24 cellular contexts compared by ENCODE assay signal in genomic region chr6:766625-767024, GRCh38.
DNase-seq lines count a peak whose midpoint lies in the region; ATAC-seq and TF ChIP-seq lines count a peak whose summit lies in the region.
"Had no signal": no experiment of that assay in that cellular context is flagged by ENCODE, and none has a peak within 500 bp of the region (broad histone marks: within the 10 kb centered on the region; RNA-seq: fewer than 3 reads in every experiment).

No MANE protein-coding gene starts in this region.

- ATAC-seq in GM18520 (IDR thresholded peaks at IDR 0.05; ENCODE audit: unreplicated experiment) (peak; percentile 41), natural killer cell (no peak)
- ATAC-seq: activated CD8-positive, alpha-beta T cell treated with anti-CD3 and anti-CD28 coated beads for 36 hours; sciatic nerve had no signal

- H3K36me3 Mint-ChIP-seq in natural killer cell = no peaks in the 10 kb centered on the region
- H3K36me3 Mint-ChIP-seq: brain, mesothelial cell of epicardium had no signal

- no peaks in the 10 kb centered on the region for H3K4me1 Mint-ChIP-seq in natural killer cell
- H3K4me1 Mint-ChIP-seq: brain, mesothelial cell of epicardium, nephron progenitor cell had no signal

- TF ChIP-seq CTCF in AG04450 (IDR thresholded peaks at IDR 0.05; ENCODE audit: low read depth, low read length) (no peak), lower leg skin (IDR thresholded peaks at IDR 0.05) (no peak), natural killer cell (IDR thresholded peaks at IDR 0.05) (no peak)

- intact Hi-C loops in lower leg skin (cut with DNase I; ENCODE audit: low total_unique reads) = no loop called here
- intact Hi-C loops in natural killer cell (cut with micrococcal nuclease) = no loop called here

- WGBS in lower leg skin, 2 donors = 46 to 52% methylated on average over 5 of the region's 5 CpGs

- no peak for DNase-seq in AG04450 (ENCODE audit: low read depth, low spot score)
- DNase-seq in RPMI7951 (ENCODE audit: low read depth) = peak; percentile 12
- DNase-seq in left kidney (ENCODE audit: low read depth, low spot score) = peak; percentile 57
- DNase-seq in islet precursor cell = no peak
- no peak for DNase-seq in lower leg skin (ENCODE audit: low spot score in 2 of 2)
- DNase-seq in NCI-H1105 treated with DMSO at 0.1 percent for 48 hours (lab: John Stamatoyannopoulos, UW) = no peak
- DNase-seq in natural killer cell = no peak
- DNase-seq: activated CD8-positive, alpha-beta T cell treated with anti-CD3 and anti-CD28 coated beads for 36 hours; activated gamma-delta T cell treated with Interleukin-2 at 50 U/mL for 16 hours; erythroblast; glutamatergic neuron; GOT3; IMR-90; NCI-H1436; NCI-H510A; nephron progenitor cell; stimulated activated CD8-positive, alpha-beta memory T cell treated with anti-CD3 and anti-CD28 coated beads, Interleukin-4, amount 100 ng/mL, for 48 hours; T1000; transverse colon had no signal

- H3K27me3 Mint-ChIP-seq in natural killer cell (ENCODE audit: low read depth in 2 of 2) = peaks cover 22 to 25% of the 10 kb centered on the region in 2 donors

- peaks cover 0 to 1% of the 10 kb centered on the region in 2 donors for H3K9me3 Mint-ChIP-seq in natural killer cell

- CTCF ChIA-PET in AG04450 (lab: Charles Lee) = interaction anchor here (1.3 kb wide), 1 partner anchor 45 kb away, joined by 5 read pairs; no protein-coding TSS in a partner anchor

- H3K4me3 Mint-ChIP-seq in natural killer cell = no peak overlapping the region
- H3K4me3 Mint-ChIP-seq: activated CD8-positive, alpha-beta T cell treated with anti-CD3 and anti-CD28 coated beads for 36 hours; brain; mesothelial cell of epicardium; nephron progenitor cell had no signal

- H3K27ac ChIP-seq in AG04450 (ENCODE audit: low read depth, low read length) = no peak overlapping the region
- H3K27ac ChIP-seq: parathyroid adenoma had no signal

- no peaks in the 10 kb centered on the region for H3K9me3 ChIP-seq in AG04450 (ENCODE audit: control insufficient read depth, insufficient read depth, low read length)
- H3K9me3 ChIP-seq: transverse colon had no signal

- H3K27me3 ChIP-seq in AG04450 (ENCODE audit: control insufficient read depth, insufficient read depth, low read length) = peaks cover 7% of the 10 kb centered on the region

- H3K4me3 ChIP-seq in AG04450 (ENCODE audit: low read depth, low read length) (peak overlapping the region; percentile 33), lower leg skin (ENCODE audit: low read depth, poor library complexity, severe bottlenecking) (no peak overlapping the region)
- H3K4me3 ChIP-seq: transverse colon had no signal

- TF ChIP-seq POLR2A in lower leg skin (IDR thresholded peaks at IDR 0.05) = no peak

- H3K27ac Mint-ChIP-seq in natural killer cell = no peak overlapping the region
- H3K27ac Mint-ChIP-seq: activated CD8-positive, alpha-beta T cell treated with anti-CD3 and anti-CD28 coated beads for 36 hours; brain; mesothelial cell of epicardium; nephron progenitor cell had no signal

- POLR2A ChIA-PET in AG04450 (lab: Yijun Ruan, JAX) = interaction anchor here (0.5 kb wide), 1 partner anchor 319 kb away, joined by 3 read pairs; no protein-coding TSS in a partner anchor

Comparison
In these comparisons a context has a peak if more than half of its experiments do, and no peak if none do; other contexts are left out.
1. DNase-seq: peak in RPMI7951 (single experiment) and left kidney (single experiment); none in AG04450 (single experiment), islet precursor cell (single experiment), lower leg skin (0 of 2), NCI-H1105 treated with DMSO at 0.1 percent for 48 hours (single experiment) and natural killer cell (single experiment).